Comparison of ENCODE assay signal across 8 cellular contexts in genomic region chr1:155226188-155226909, GRCh38. TPM values are rescaled to one million over a fixed set of nuclear protein-coding genes. Genes with fewer than 3 reads are reported as not detected.
DNase-seq lines count a peak whose midpoint lies in the region; ATAC-seq and TF ChIP-seq lines count a peak whose summit lies in the region.

No MANE protein-coding gene starts in this region.

- no peaks in the 10 kb centered on the region for H3K9me3 ChIP-seq in SJCRH30 (replicated peaks)
- H3K9me3 ChIP-seq in testis = no peaks in the 10 kb centered on the region

- TF ChIP-seq POLR2A in testis (IDR thresholded peaks at IDR 0.05) = no peak

- DNase-seq in GM13976 (ENCODE audit: low spot score) = peak; percentile 79
- DNase-seq in NAMALWA (ENCODE audit: low spot score) = peak; percentile 95
- DNase-seq in SJCRH30 = peak; percentile 73 to 81
- DNase-seq in activated naive CD4-positive, alpha-beta T cell treated with anti-CD3 and anti-CD28 coated beads, Interleukin-2, amount 10 ng/mL, durations not matched to agents 7 days and 5 days = peak; percentile 92
- peak; percentile 53 to 91 (median 76) for DNase-seq in head of caudate nucleus
- no peak for DNase-seq in osteocyte (ENCODE audit: extremely low spot score, unreplicated experiment)
- DNase-seq in testis = peak; percentile 80

- no peaks in the 10 kb centered on the region for H3K27me3 ChIP-seq in SJCRH30
- H3K27me3 ChIP-seq in testis = no peaks in the 10 kb centered on the region

- H3K4me1 ChIP-seq in SJCRH30 (peaks cover 3% of the 10 kb centered on the region), testis (peaks cover 9% of the 10 kb centered on the region)

- 1% methylated on average over 7 of the region's 7 CpGs for WGBS in testis, 2 donors

- ATAC-seq in GM19467 (IDR thresholded peaks at IDR 0.05; ENCODE audit: unreplicated experiment) = no peak

- peak; percentile 80 for TF ChIP-seq CTCF in GM13976 (IDR thresholded peaks at IDR 0.05; ENCODE audit: borderline replicate concordance, control extremely low read depth, extremely low read depth, insufficient read depth, missing control alignments)
- TF ChIP-seq CTCF in osteocyte (IDR thresholded peaks at IDR 0.05) = peak; percentile 73
- peak; percentile 27 to 35 (median 32) for TF ChIP-seq CTCF in testis (IDR thresholded peaks at IDR 0.05)

- H3K36me3 Mint-ChIP-seq in activated naive CD4-positive, alpha-beta T cell treated with anti-CD3 and anti-CD28 coated beads, Interleukin-2, amount 10 ng/mL, durations not matched to agents 7 days and 5 days = peaks cover 17% of the 10 kb centered on the region
- H3K36me3 Mint-ChIP-seq in osteocyte (ENCODE audit: unreplicated experiment) = no peaks in the 10 kb centered on the region

- peak overlapping the region; percentile 88 for H3K4me3 Mint-ChIP-seq in activated naive CD4-positive, alpha-beta T cell treated with anti-CD3 and anti-CD28 coated beads, Interleukin-2, amount 10 ng/mL, durations not matched to agents 7 days and 5 days
- H3K4me3 Mint-ChIP-seq in osteocyte (ENCODE audit: unreplicated experiment) = peak overlapping the region; percentile 82

- H3K27ac ChIP-seq in SJCRH30 (peak overlapping the region; percentile 68), testis (peak overlapping the region; percentile 65 to 86)

- no peaks in the 10 kb centered on the region for H3K9me3 Mint-ChIP-seq in activated naive CD4-positive, alpha-beta T cell treated with anti-CD3 and anti-CD28 coated beads, Interleukin-2, amount 10 ng/mL, durations not matched to agents 7 days and 5 days
- no peaks in the 10 kb centered on the region for H3K9me3 Mint-ChIP-seq in osteocyte (ENCODE audit: unreplicated experiment)

- H3K4me3 ChIP-seq in SJCRH30 (peak overlapping the region; percentile 65), testis (peak overlapping the region; percentile 61 to 88)

- H3K4me1 Mint-ChIP-seq in activated naive CD4-positive, alpha-beta T cell treated with anti-CD3 and anti-CD28 coated beads, Interleukin-2, amount 10 ng/mL, durations not matched to agents 7 days and 5 days = peaks cover 40% of the 10 kb centered on the region
- peaks cover 35% of the 10 kb centered on the region for H3K4me1 Mint-ChIP-seq in osteocyte (ENCODE audit: unreplicated experiment)

- H3K36me3 ChIP-seq in SJCRH30 (no peaks in the 10 kb centered on the region; the same call in 1 of the 2 replicates), testis (ENCODE audit: low read depth, missing control alignments) (no peaks in the 10 kb centered on the region)

- in situ Hi-C loops in GM13976 (cut with MboI; ENCODE audit: low sequenced_read_pairs, unreplicated experiment) = no loop called here

- peaks cover 4% of the 10 kb centered on the region for H3K27me3 Mint-ChIP-seq in activated naive CD4-positive, alpha-beta T cell treated with anti-CD3 and anti-CD28 coated beads, Interleukin-2, amount 10 ng/mL, durations not matched to agents 7 days and 5 days
- no peaks in the 10 kb centered on the region for H3K27me3 Mint-ChIP-seq in osteocyte (ENCODE audit: unreplicated experiment)

- CTCF ChIA-PET in activated naive CD4-positive, alpha-beta T cell treated with anti-CD3 and anti-CD28 coated beads, Interleukin-2, amount 10 ng/mL, durations not matched to agents 7 days and 5 days (lab: Charles Lee) = interaction anchor here (0.7 to 6.9 kb wide), 9 partner anchors 15 to 136 kb away, joined by 3 to 69 read pairs (median 7); partner anchors contain the start of genes KRTCAP2, MTX1, THBS3 and TRIM46

- H3K27ac Mint-ChIP-seq in activated naive CD4-positive, alpha-beta T cell treated with anti-CD3 and anti-CD28 coated beads, Interleukin-2, amount 10 ng/mL, durations not matched to agents 7 days and 5 days = peak overlapping the region; percentile 90
- H3K27ac Mint-ChIP-seq in osteocyte (ENCODE audit: unreplicated experiment) = peak overlapping the region; percentile 93

- intact Hi-C loops in head of caudate nucleus (cut with DNase I) (no loop called here), testis (cut with DNase I; ENCODE audit: low total_unique reads) (no loop called here)

RNA-seq across cellular contexts. Expression of gene MTX1, which starts 17.9 kb away (rescaled TPM):
- 25.2 and 31.7 TPM in 2 replicates for total RNA-seq in SJCRH30 (2014; rRNA removed; shearing (Covaris generic))
- 31.9 and 33.2 TPM in 2 replicates for total RNA-seq in osteocyte
- 100 to 1,000 TPM in 1 of 2 donors, 10 to 100 TPM in 1; 77.1 to 118 TPM for total RNA-seq in testis
- polyA plus RNA-seq in testis (ENCODE audit: insufficient read depth, low read depth, low replicate concordance) = 161 TPM

RNA-seq across cellular contexts. Expression of gene THBS3, which starts 18.7 kb away (rescaled TPM):
- total RNA-seq in SJCRH30 (2014; rRNA removed; shearing (Covaris generic)) = 4.1 and 4.5 TPM in 2 replicates
- total RNA-seq in osteocyte (55.4 and 57.2 TPM in 2 replicates), testis (10 to 100 TPM; 37.1 to 68.1 TPM)
- 82.9 TPM for polyA plus RNA-seq in testis (ENCODE audit: insufficient read depth, low read depth, low replicate concordance)

RNA-seq across cellular contexts. Expression of gene ENTREP3, which starts 28.9 kb away (rescaled TPM):
- 12.1 and 12.7 TPM in 2 replicates for total RNA-seq in SJCRH30 (2014; rRNA removed; shearing (Covaris generic))
- total RNA-seq in osteocyte (36.6 and 37.6 TPM in 2 replicates), testis (10 to 100 TPM; 14.3 to 15.8 TPM)
- 27.9 TPM for polyA plus RNA-seq in testis (ENCODE audit: insufficient read depth, low read depth, low replicate concordance)

RNA-seq across cellular contexts. Expression of gene SCAMP3, which starts 35.8 kb away (rescaled TPM):
- total RNA-seq in SJCRH30 (2014; rRNA removed; shearing (Covaris generic)) = 42.1 and 43.4 TPM in 2 replicates
- total RNA-seq in osteocyte (73.7 and 74.6 TPM in 2 replicates), testis (10 to 100 TPM; 70.9 to 80.6 TPM)
- polyA plus RNA-seq in testis (ENCODE audit: insufficient read depth, low read depth, low replicate concordance) = 63.0 TPM

RNA-seq across cellular contexts. Expression of gene CLK2, which starts 47.0 kb away (rescaled TPM):
- total RNA-seq in SJCRH30 (2014; rRNA removed; shearing (Covaris generic)) = 29.7 and 43.1 TPM in 2 replicates
- total RNA-seq in osteocyte = 53.7 and 63.5 TPM in 2 replicates
- 10 to 100 TPM; 52.8 to 54.1 TPM for total RNA-seq in testis
- 37.0 TPM for polyA plus RNA-seq in testis (ENCODE audit: insufficient read depth, low read depth, low replicate concordance)
